Comparison of ENCODE assay signal across 12 cellular contexts in the genomic region with DNA sequence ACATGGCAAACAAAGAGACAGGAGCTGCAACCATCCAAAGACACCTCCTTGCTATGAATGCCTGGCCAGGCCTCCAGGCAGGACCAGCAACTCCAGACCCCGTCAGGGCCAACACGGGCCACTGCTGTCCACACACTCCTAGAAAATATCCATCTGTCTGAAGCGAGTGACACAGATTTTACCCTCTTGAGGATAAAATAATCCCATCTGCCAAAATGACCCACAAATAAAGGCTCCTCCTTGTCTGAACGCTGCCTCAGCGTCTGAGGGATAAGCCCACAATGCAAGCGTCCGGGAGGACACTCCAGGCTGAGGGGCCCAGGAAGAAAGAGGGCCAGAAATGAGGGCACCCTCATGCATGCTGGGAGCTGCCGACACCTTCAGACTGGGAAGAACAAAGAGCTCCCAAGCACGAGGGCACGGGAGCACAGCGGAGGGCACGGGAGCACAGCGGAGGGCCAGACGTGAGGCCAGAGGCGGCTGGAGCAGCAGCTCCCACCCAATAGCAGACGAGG.
A peak's percentile ranks its signal among the peaks of the same experiment; 100 is the strongest.
DNase-seq lines count a peak whose midpoint lies in the region; ATAC-seq lines count a peak whose summit lies in the region.
"Had no signal": no experiment of that assay in that cellular context is flagged by ENCODE, and none has a peak within 500 bp of the region (broad histone marks: within the 10 kb centered on the region; RNA-seq: fewer than 3 reads in every experiment).

No MANE protein-coding gene starts in this region.

- H3K4me1 Mint-ChIP-seq in activated T-helper 1 cell treated with anti-CD3 and anti-CD28 coated beads, Interleukin-12 subunit alpha, Interleukin-12 subunit beta, Interleukin-2, Interleukin-4 antibody, amounts not matched to agents 30 ng/mL and 10 ng/mL and 1 ng/mL, durations not matched to agents 14 hours and 24 hours and 36 hours (ENCODE audit: low read depth), result peaks cover 58% of the 10 kb centered on the region

- DNase-seq in NCI-H446 (lab: John Stamatoyannopoulos, UW), result peak; percentile 27 to 61
- no peak for DNase-seq in NCI-H446 treated with DMSO at 0.1 percent for 48 hours (lab: John Stamatoyannopoulos, UW)
- no peak for DNase-seq in activated T-helper 1 cell treated with anti-CD3 and anti-CD28 coated beads, Interleukin-12 subunit alpha, Interleukin-12 subunit beta, Interleukin-2, Interleukin-4 antibody, amounts not matched to agents 30 ng/mL and 10 ng/mL and 1 ng/mL, durations not matched to agents 14 hours and 24 hours and 36 hours (ENCODE audit: low spot score)
- DNase-seq in right cardiac atrium, result peak in 2 of 3 donors; percentile 63 to 68
- no peak for DNase-seq in SK-N-DZ (ENCODE audit: low spot score)
- DNase-seq: 8988T, DND-41, NCI-H774 had no signal

- H3K4me1 ChIP-seq in right cardiac atrium (ENCODE audit: control insufficient read depth, insufficient read depth, low read length) (peaks cover 8% of the 10 kb centered on the region), skeletal muscle satellite cell (ENCODE audit: control insufficient read depth, insufficient read depth, low read length) (peaks cover 32% of the 10 kb centered on the region)

- no peaks in the 10 kb centered on the region for H3K9me3 Mint-ChIP-seq in activated T-helper 1 cell treated with anti-CD3 and anti-CD28 coated beads, Interleukin-12 subunit alpha, Interleukin-12 subunit beta, Interleukin-2, Interleukin-4 antibody, amounts not matched to agents 30 ng/mL and 10 ng/mL and 1 ng/mL, durations not matched to agents 14 hours and 24 hours and 36 hours

- H3K9ac ChIP-seq in skeletal muscle satellite cell (ENCODE audit: low read depth, low read length), result peak overlapping the region; percentile 61

- peak overlapping the region; percentile 29 for H3K27ac Mint-ChIP-seq in activated T-helper 1 cell treated with anti-CD3 and anti-CD28 coated beads, Interleukin-12 subunit alpha, Interleukin-12 subunit beta, Interleukin-2, Interleukin-4 antibody, amounts not matched to agents 30 ng/mL and 10 ng/mL and 1 ng/mL, durations not matched to agents 14 hours and 24 hours and 36 hours

- H3K4me2 ChIP-seq in skeletal muscle satellite cell (ENCODE audit: low read length), result peak overlapping the region; percentile 81

- H3K36me3 ChIP-seq in skeletal muscle satellite cell (ENCODE audit: insufficient read depth, low read length), result no peaks in the 10 kb centered on the region

- H3K27me3 ChIP-seq in right cardiac atrium (ENCODE audit: control insufficient read depth, insufficient read depth) (no peaks in the 10 kb centered on the region), skeletal muscle satellite cell (ENCODE audit: control insufficient read depth, insufficient read depth, low read length) (no peaks in the 10 kb centered on the region)

- ATAC-seq in right cardiac atrium, result peak; percentile 49 to 64
- no peak for ATAC-seq in HG03442 (IDR thresholded peaks at IDR 0.05; ENCODE audit: unreplicated experiment)
- no peak for ATAC-seq in HG03280 (IDR thresholded peaks at IDR 0.05; ENCODE audit: unreplicated experiment)

- H3K27ac ChIP-seq in right cardiac atrium (ENCODE audit: low read length), result no peak overlapping the region
- H3K27ac ChIP-seq: HL-60 had no signal

- H3K9me3 ChIP-seq in right cardiac atrium (ENCODE audit: control insufficient read depth, low read length), result no peaks in the 10 kb centered on the region
- H3K9me3 ChIP-seq in skeletal muscle satellite cell (replicated peaks; ENCODE audit: low read length), result no peaks in the 10 kb centered on the region

- H3K27me3 Mint-ChIP-seq in activated T-helper 1 cell treated with anti-CD3 and anti-CD28 coated beads, Interleukin-12 subunit alpha, Interleukin-12 subunit beta, Interleukin-2, Interleukin-4 antibody, amounts not matched to agents 30 ng/mL and 10 ng/mL and 1 ng/mL, durations not matched to agents 14 hours and 24 hours and 36 hours (ENCODE audit: insufficient read depth), result no peaks in the 10 kb centered on the region

- 43% methylated on average over 16 of the region's 16 CpGs for WGBS in right cardiac atrium

- no peak overlapping the region for H3K4me3 ChIP-seq in right cardiac atrium (ENCODE audit: low read length)
- peak overlapping the region; percentile 60 for H3K4me3 ChIP-seq in skeletal muscle satellite cell (ENCODE audit: low read length)

- H3K4me3 Mint-ChIP-seq in activated T-helper 1 cell treated with anti-CD3 and anti-CD28 coated beads, Interleukin-12 subunit alpha, Interleukin-12 subunit beta, Interleukin-2, Interleukin-4 antibody, amounts not matched to agents 30 ng/mL and 10 ng/mL and 1 ng/mL, durations not matched to agents 14 hours and 24 hours and 36 hours, result no peak overlapping the region

- peaks cover 11% of the 10 kb centered on the region for H3K36me3 Mint-ChIP-seq in activated T-helper 1 cell treated with anti-CD3 and anti-CD28 coated beads, Interleukin-12 subunit alpha, Interleukin-12 subunit beta, Interleukin-2, Interleukin-4 antibody, amounts not matched to agents 30 ng/mL and 10 ng/mL and 1 ng/mL, durations not matched to agents 14 hours and 24 hours and 36 hours (ENCODE audit: low read depth)

- intact Hi-C loops in activated T-helper 1 cell treated with anti-CD3 and anti-CD28 coated beads, Interleukin-12 subunit alpha, Interleukin-12 subunit beta, Interleukin-2, Interleukin-4 antibody, amounts not matched to agents 30 ng/mL and 10 ng/mL and 1 ng/mL, durations not matched to agents 14 hours and 24 hours and 36 hours (cut with micrococcal nuclease), result no loop called here
- intact Hi-C loops in right cardiac atrium (cut with DNase I), result no loop called here

Comparison
In these comparisons a context has a peak if more than half of its experiments do, and no peak if none do; other contexts are left out.
1. DNase-seq: peak in NCI-H446 (2 of 2) and right cardiac atrium (2 of 3); none in NCI-H446 treated with DMSO at 0.1 percent for 48 hours (single experiment), activated T-helper 1 cell treated with anti-CD3 and anti-CD28 coated beads, Interleukin-12 subunit alpha, Interleukin-12 subunit beta, Interleukin-2, Interleukin-4 antibody, amounts not matched to agents 30 ng/mL and 10 ng/mL and 1 ng/mL, durations not matched to agents 14 hours and 24 hours and 36 hours (single experiment) and SK-N-DZ (single experiment).
2. ATAC-seq: peak in right cardiac atrium (2 of 2); none in HG03442 (single experiment) and HG03280 (single experiment).